In the genomic region with DNA sequence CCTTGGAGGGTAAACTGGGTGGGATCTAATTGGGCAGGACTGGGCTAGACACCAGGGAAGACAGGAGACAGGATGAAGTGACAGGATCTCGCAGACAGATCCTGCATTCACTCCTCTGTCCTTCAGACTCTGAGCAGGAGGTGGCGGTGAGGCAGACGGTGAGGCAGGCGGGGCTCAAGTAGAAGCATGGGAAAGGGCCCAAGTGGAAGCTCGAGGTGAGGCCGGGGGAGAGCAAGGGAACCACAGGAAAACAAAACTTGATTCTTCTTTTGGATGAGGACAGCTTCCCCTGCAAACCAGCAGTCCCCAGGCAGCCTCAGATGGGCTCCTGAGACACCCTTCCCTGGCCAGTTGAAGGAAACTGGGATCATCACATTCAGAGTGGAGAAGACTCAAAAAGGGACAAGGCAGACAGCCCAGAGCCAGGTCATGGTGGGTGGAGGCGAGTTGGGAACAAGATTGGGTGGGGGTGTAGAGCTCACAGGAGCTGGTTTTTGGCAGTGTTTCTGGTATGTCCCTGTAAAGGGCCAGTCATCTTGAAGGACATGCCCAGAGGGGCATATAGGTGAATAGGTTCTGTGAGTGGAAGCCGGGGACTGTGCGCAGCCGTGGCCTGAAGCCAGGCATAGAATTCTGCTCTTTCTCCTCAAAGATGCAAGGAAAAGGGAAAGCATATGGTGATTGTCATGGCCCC, we compare ENCODE assay signal across 12 cellular contexts. TPM values are rescaled to one million over a fixed set of nuclear protein-coding genes. Genes with fewer than 3 reads are reported as not detected.
DNase-seq lines count a peak whose midpoint lies in the region; ATAC-seq, FAIRE-seq and TF ChIP-seq lines count a peak whose summit lies in the region.
"Had no signal": no experiment of that assay in that cellular context is flagged by ENCODE, and none has a peak within 500 bp of the region (broad histone marks: within the 10 kb centered on the region; RNA-seq: fewer than 3 reads in every experiment).

No MANE protein-coding gene starts in this region.

- SMC1A ChIA-PET in GM12878 (lab: Charles Lee; ENCODE audit: uncharacterized antibody, unreplicated experiment), result interaction anchor here (0.7 kb wide), 1 partner anchor 214 kb away, joined by 4 read pairs; no protein-coding TSS in a partner anchor

- no peak for FAIRE-seq in GM12878 (lab: Jason Lieb, UNC)
- FAIRE-seq: GM19239, small intestine had no signal

- peaks cover 10% of the 10 kb centered on the region for H3K36me3 Mint-ChIP-seq in activated naive CD4-positive, alpha-beta T cell treated with anti-CD3 and anti-CD28 coated beads, Interleukin-2, amount 10 ng/mL, durations not matched to agents 7 days and 5 days
- H3K36me3 Mint-ChIP-seq in activated naive CD4-positive, alpha-beta T cell treated with anti-CD3 and anti-CD28 coated beads for 36 hours (ENCODE audit: low read depth), result peaks cover 4% of the 10 kb centered on the region
- peaks cover 0 to 6% (median 5%) of the 10 kb centered on the region in 3 donors for H3K36me3 Mint-ChIP-seq in immature natural killer cell

- POLR2A ChIA-PET in GM12878 (lab: Charles Lee), result no interaction called here

- no peak for DNase-seq in activated naive CD4-positive, alpha-beta T cell treated with anti-CD3 and anti-CD28 coated beads, Interleukin-2, amount 10 ng/mL, durations not matched to agents 7 days and 5 days
- no peak for DNase-seq in activated naive CD4-positive, alpha-beta T cell treated with anti-CD3 and anti-CD28 coated beads for 36 hours
- DNase-seq in GM12878 (ENCODE audit: low read depth, low spot score) (no peak), immature natural killer cell (no peak), stomach (no peak), lower leg skin (ENCODE audit: low spot score in 2 of 2) (no peak), mucosa of gallbladder (ENCODE audit: low spot score) (no peak), pons (ENCODE audit: low spot score) (no peak)
- DNase-seq: NCI-H524 treated with DMSO at 0.1 percent for 48 hours, small intestine had no signal

- no peak for TF ChIP-seq RAD21 in GM12878 (IDR thresholded peaks at IDR 0.05; ENCODE audit: insufficient read depth, low read depth, low read length)

- intact Hi-C loops in activated naive CD4-positive, alpha-beta T cell treated with anti-CD3 and anti-CD28 coated beads for 36 hours (cut with micrococcal nuclease), result no loop called here
- intact Hi-C loops in GM12878 (cut with micrococcal nuclease; ENCODE audit: unreplicated experiment), result no loop called here
- intact Hi-C loops in stomach (cut with DNase I; ENCODE audit: low total_unique reads), result no loop called here
- intact Hi-C loops in lower leg skin (cut with DNase I; ENCODE audit: low total_unique reads), result no loop called here

- H3K4me1 Mint-ChIP-seq in activated naive CD4-positive, alpha-beta T cell treated with anti-CD3 and anti-CD28 coated beads, Interleukin-2, amount 10 ng/mL, durations not matched to agents 7 days and 5 days, result peaks cover 8% of the 10 kb centered on the region
- H3K4me1 Mint-ChIP-seq in activated naive CD4-positive, alpha-beta T cell treated with anti-CD3 and anti-CD28 coated beads for 36 hours (ENCODE audit: low read depth), result peaks cover 11% of the 10 kb centered on the region
- H3K4me1 Mint-ChIP-seq in immature natural killer cell, result peaks cover 0 to 2% of the 10 kb centered on the region in 2 donors

- no peaks in the 10 kb centered on the region for H3K27me3 Mint-ChIP-seq in activated naive CD4-positive, alpha-beta T cell treated with anti-CD3 and anti-CD28 coated beads, Interleukin-2, amount 10 ng/mL, durations not matched to agents 7 days and 5 days
- H3K27me3 Mint-ChIP-seq in activated naive CD4-positive, alpha-beta T cell treated with anti-CD3 and anti-CD28 coated beads for 36 hours (ENCODE audit: low read depth), result no peaks in the 10 kb centered on the region
- peaks cover 3 to 5% (median 4%) of the 10 kb centered on the region in 3 donors for H3K27me3 Mint-ChIP-seq in immature natural killer cell (ENCODE audit: low read depth in 3 of 3)

- CTCF ChIA-PET in activated naive CD4-positive, alpha-beta T cell treated with anti-CD3 and anti-CD28 coated beads, Interleukin-2, amount 10 ng/mL, durations not matched to agents 7 days and 5 days (lab: Charles Lee), result no interaction called here
- CTCF ChIA-PET in activated naive CD4-positive, alpha-beta T cell treated with anti-CD3 and anti-CD28 coated beads for 36 hours (lab: Charles Lee), result interaction anchor here (1.3 kb wide), 1 partner anchor 16 kb away, joined by 3 read pairs; no protein-coding TSS in a partner anchor
- CTCF ChIA-PET in GM12878 (lab: Yijun Ruan, JAX), result interaction anchor here (1.2 kb wide), 1 partner anchor 213 kb away, joined by 4 read pairs; no protein-coding TSS in a partner anchor

- no peak overlapping the region for H2AFZ ChIP-seq in GM12878 (ENCODE audit: control insufficient read depth, low read depth, low read length)

- H3K9me3 Mint-ChIP-seq in activated naive CD4-positive, alpha-beta T cell treated with anti-CD3 and anti-CD28 coated beads, Interleukin-2, amount 10 ng/mL, durations not matched to agents 7 days and 5 days, result no peaks in the 10 kb centered on the region
- no peaks in the 10 kb centered on the region for H3K9me3 Mint-ChIP-seq in activated naive CD4-positive, alpha-beta T cell treated with anti-CD3 and anti-CD28 coated beads for 36 hours
- H3K9me3 Mint-ChIP-seq in immature natural killer cell, result no peaks in the 10 kb centered on the region

- H3K79me2 ChIP-seq in GM12878 (ENCODE audit: control insufficient read depth, insufficient read depth, low read length), result no peaks in the 10 kb centered on the region

- no peak for ATAC-seq in GM12878

- TF ChIP-seq EP300 in GM12878 (IDR thresholded peaks at IDR 0.05; ENCODE audit: borderline replicate concordance in 1 of 2, control insufficient read depth in 1 of 2, low read depth in 2 of 2, low read length in 2 of 2) (no peak), stomach (IDR thresholded peaks at IDR 0.05) (no peak)

- H3K4me3 ChIP-seq in GM12878 (no peak overlapping the region), stomach (no peak overlapping the region), lower leg skin (ENCODE audit: low read depth, poor library complexity, severe bottlenecking) (no peak overlapping the region)
- H3K4me3 ChIP-seq: SK-N-MC had no signal

- H3K36me3 ChIP-seq in GM12878 (ENCODE audit: control insufficient read depth in 2 of 2, insufficient read depth in 2 of 2, low read length in 1 of 2) (peaks cover 3 to 4% of the 10 kb centered on the region in 2 experiments), stomach (peaks cover 0 to 11% (median 5%) of the 10 kb centered on the region in 4 donors)

- BruUV-seq in GM12878 (replicated peaks; lab: Mats Ljungman, UMichigan), result no TSS peak

- no peak overlapping the region for H3K4me3 Mint-ChIP-seq in activated naive CD4-positive, alpha-beta T cell treated with anti-CD3 and anti-CD28 coated beads, Interleukin-2, amount 10 ng/mL, durations not matched to agents 7 days and 5 days
- no peak overlapping the region for H3K4me3 Mint-ChIP-seq in activated naive CD4-positive, alpha-beta T cell treated with anti-CD3 and anti-CD28 coated beads for 36 hours
- no peak overlapping the region for H3K4me3 Mint-ChIP-seq in immature natural killer cell

- TF ChIP-seq POLR2A in GM12878 (IDR thresholded peaks at IDR 0.05; ENCODE audit: low read depth, low read length) (no peak), stomach (IDR thresholded peaks at IDR 0.05) (no peak), lower leg skin (IDR thresholded peaks at IDR 0.05) (no peak)

- TF ChIP-seq CTCF in GM12878 (IDR thresholded peaks at IDR 0.05 in 2 of 3, conservative IDR thresholded peaks at IDR 0.05 in 1 of 3; ENCODE audit: control insufficient read depth in 2 of 3, extremely low read depth in 1 of 3, insufficient read depth in 1 of 3, low read depth in 3 of 3, low read length in 3 of 3) (no peak), stomach (IDR thresholded peaks at IDR 0.05) (no peak), lower leg skin (IDR thresholded peaks at IDR 0.05) (no peak)

- H3K27me3 ChIP-seq in GM12878 (replicated peaks in 1 of 2; ENCODE audit: control insufficient read depth in 2 of 2, insufficient read depth in 2 of 2, low read length in 1 of 2) (no peaks in the 10 kb centered on the region), stomach (no peaks in the 10 kb centered on the region)

- in situ Hi-C loops in GM12878 (cut with MboI), result no loop called here

- no peak overlapping the region for H3K9ac ChIP-seq in GM12878 (ENCODE audit: control insufficient read depth, insufficient read depth, low read length)

- no peak overlapping the region for H3K4me2 ChIP-seq in GM12878 (ENCODE audit: control insufficient read depth, insufficient read depth)

- H3K9me3 ChIP-seq in GM12878 (replicated peaks; ENCODE audit: control insufficient read depth, insufficient read depth, low read length) (no peaks in the 10 kb centered on the region), stomach (no peaks in the 10 kb centered on the region)

- no peaks in the 10 kb centered on the region for H4K20me1 ChIP-seq in GM12878 (ENCODE audit: control insufficient read depth, insufficient read depth)

- WGBS in GM12878 (ENCODE audit: insufficient coverage, insufficient replicate concordance, low lambda C conversion rate, missing lambda C conversion rate), result 81% methylated on average over 10 of the region's 10 CpGs
- 63 to 73% (median 68%) methylated on average over 10 of the region's 10 CpGs for WGBS in stomach, 5 donors
- 33 to 40% methylated on average over 10 of the region's 10 CpGs for WGBS in lower leg skin, 2 donors

- H3K4me1 ChIP-seq in GM12878 (ENCODE audit: control insufficient read depth, insufficient read depth, low read length), result no peaks in the 10 kb centered on the region
- peaks cover 7 to 63% (median 44%) of the 10 kb centered on the region in 4 donors for H3K4me1 ChIP-seq in stomach

- RAD21 ChIA-PET in GM12878 (lab: Charles Lee; ENCODE audit: unreplicated experiment), result no interaction called here

- H3K27ac Mint-ChIP-seq in activated naive CD4-positive, alpha-beta T cell treated with anti-CD3 and anti-CD28 coated beads, Interleukin-2, amount 10 ng/mL, durations not matched to agents 7 days and 5 days, result peak overlapping the region; percentile 50
- no peak overlapping the region for H3K27ac Mint-ChIP-seq in activated naive CD4-positive, alpha-beta T cell treated with anti-CD3 and anti-CD28 coated beads for 36 hours
- H3K27ac Mint-ChIP-seq in immature natural killer cell, result peak overlapping the region in 5 of 6 donors; percentile 28 to 72 (median 50)

- H3K27ac ChIP-seq in GM12878 (ENCODE audit: control insufficient read depth, insufficient read depth), result no peak overlapping the region
- H3K27ac ChIP-seq in stomach, result peak overlapping the region in 4 of 5 donors; percentile 22 to 56 (median 56)
- H3K27ac ChIP-seq: SK-N-MC had no signal

RNA-seq across cellular contexts. Expression of gene INKA2, which starts 18.1 kb away (rescaled TPM):
- total RNA-seq in activated naive CD4-positive, alpha-beta T cell treated with anti-CD3 and anti-CD28 coated beads for 36 hours, result 1 to 10 TPM; 1.9 to 3.2 TPM
- total RNA-seq in GM12878 (2013; cell fraction: nucleolus; rRNA removed), result 1.4 and 1.7 TPM in 2 replicates
- total RNA-seq in GM12878 (2014; rRNA removed), result 0.96 and 2.3 TPM in 2 replicates
- 1.3 and 2.0 TPM in 2 replicates for total RNA-seq in GM12878 (2014; rRNA removed; fragmentation: Illumina TruSeq; extraction: Trizol)
- total RNA-seq in GM12878 (2021), result 4.7 and 5.1 TPM in 2 replicates
- 0.88 TPM for polyA plus RNA-seq in GM12878 (2011; ENCODE audit: low read depth)
- polyA plus RNA-seq in GM12878 (2011; rRNA removed), result 0.68 and 0.85 TPM in 2 replicates
- polyA plus RNA-seq in GM12878 (2011; cell fraction: cytosol; rRNA removed), result 0.85 and 0.87 TPM in 2 replicates
- 1.4 and 1.7 TPM in 2 replicates for polyA plus RNA-seq in GM12878 (2011; cell fraction: nucleus; rRNA removed)
- 1.7 and 2.7 TPM in 2 replicates for polyA plus RNA-seq in GM12878 (2012)
- polyA plus RNA-seq in GM12878 (2014; fragmentation: Illumina TruSeq; extraction: Trizol), result 0.96 TPM in 1 of 2 replicates, not detected in the other
- polyA plus RNA-seq in GM12878 (2014; fragmentation: Nextera tagmentation; extraction: Ambion mirVana), result under 1 TPM in 1 of 2 experiments, not detected in 1; 0.38 TPM
- polyA plus RNA-seq in GM12878 (2014; rRNA removed), result 1.7 and 2.0 TPM in 2 replicates
- polyA plus RNA-seq in GM12878 (2016; fragmentation: Nextera tagmentation; extraction: Ambion mirVana), result 1 to 10 TPM; 3.0 to 3.8 TPM
- 1.4 and 1.5 TPM in 2 replicates for polyA minus RNA-seq in GM12878 (2011; rRNA and poly(A)+ RNA removed)
- polyA minus RNA-seq in GM12878 (2011; cell fraction: cytosol; rRNA and poly(A)+ RNA removed), result 0.62 TPM in 1 of 2 replicates, not detected in the other
- 1.3 TPM in 2 replicates for polyA minus RNA-seq in GM12878 (2011; cell fraction: nucleus; rRNA and poly(A)+ RNA removed)
- under 1 TPM in 2 of 3 donors, not detected in 1; 0.39 to 0.83 TPM for polyA plus RNA-seq in immature natural killer cell
- 1 to 10 TPM; 1.0 to 4.7 (median 3.2) TPM for total RNA-seq in stomach
- polyA plus RNA-seq in stomach, result 1 to 10 TPM; 1.7 to 6.1 (median 2.1) TPM
- total RNA-seq in lower leg skin, result 1 to 10 TPM; 2.5 to 8.7 (median 4.8) TPM
- total RNA-seq in mucosa of gallbladder, result 4.9 TPM

RNA-seq across cellular contexts. Expression of gene DDX20, which starts 34.6 kb away (rescaled TPM):
- total RNA-seq in activated naive CD4-positive, alpha-beta T cell treated with anti-CD3 and anti-CD28 coated beads for 36 hours, result 10 to 100 TPM; 11.4 to 13.3 TPM
- total RNA-seq in GM12878 (2013; cell fraction: nucleolus; rRNA removed), result 31.3 and 31.4 TPM in 2 replicates
- total RNA-seq in GM12878 (2014; rRNA removed) (25.0 and 25.7 TPM in 2 replicates), GM12878 (2014; rRNA removed; fragmentation: Illumina TruSeq; extraction: Trizol) (26.8 and 28.7 TPM in 2 replicates), GM12878 (2021) (21.8 and 26.3 TPM in 2 replicates), stomach (10 to 100 TPM in 4 of 5 donors, under 1 TPM in 1; 0.58 to 55.6 (median 17.2) TPM), lower leg skin (10 to 100 TPM; 11.9 to 21.5 (median 16.2) TPM), mucosa of gallbladder (8.4 TPM)
- 4.7 TPM for polyA plus RNA-seq in GM12878 (2011; ENCODE audit: low read depth)
- polyA plus RNA-seq in GM12878 (2011; rRNA removed) (19.3 and 23.2 TPM in 2 replicates), GM12878 (2014; fragmentation: Illumina TruSeq; extraction: Trizol) (24.7 and 32.3 TPM in 2 replicates), GM12878 (2014; fragmentation: Nextera tagmentation; extraction: Ambion mirVana) (10 to 100 TPM in 1 of 2 experiments, 1 to 10 TPM in 1; 7.2 to 10.9 TPM), GM12878 (2014; rRNA removed) (16.6 and 17.6 TPM in 2 replicates), GM12878 (2016; fragmentation: Nextera tagmentation; extraction: Ambion mirVana) (10 to 100 TPM; 25.4 to 30.6 TPM), immature natural killer cell (10 to 100 TPM in 1 of 3 donors, 1 to 10 TPM in 2; 4.1 to 12.3 (median 7.2) TPM), stomach (1 to 10 TPM; 3.3 to 4.9 (median 3.7) TPM)
- 7.7 and 8.5 TPM in 2 replicates for polyA plus RNA-seq in GM12878 (2011; cell fraction: cytosol; rRNA removed)
- polyA plus RNA-seq in GM12878 (2011; cell fraction: nucleus; rRNA removed), result 21.6 and 27.1 TPM in 2 replicates
- polyA plus RNA-seq in GM12878 (2012), result 5.9 and 7.2 TPM in 2 replicates
- 9.7 and 18.4 TPM in 2 replicates for polyA minus RNA-seq in GM12878 (2011; rRNA and poly(A)+ RNA removed)
- 7.8 and 11.1 TPM in 2 replicates for polyA minus RNA-seq in GM12878 (2011; cell fraction: cytosol; rRNA and poly(A)+ RNA removed)
- 8.3 and 11.7 TPM in 2 replicates for polyA minus RNA-seq in GM12878 (2011; cell fraction: nucleus; rRNA and poly(A)+ RNA removed)
